In the genomic region with DNA sequence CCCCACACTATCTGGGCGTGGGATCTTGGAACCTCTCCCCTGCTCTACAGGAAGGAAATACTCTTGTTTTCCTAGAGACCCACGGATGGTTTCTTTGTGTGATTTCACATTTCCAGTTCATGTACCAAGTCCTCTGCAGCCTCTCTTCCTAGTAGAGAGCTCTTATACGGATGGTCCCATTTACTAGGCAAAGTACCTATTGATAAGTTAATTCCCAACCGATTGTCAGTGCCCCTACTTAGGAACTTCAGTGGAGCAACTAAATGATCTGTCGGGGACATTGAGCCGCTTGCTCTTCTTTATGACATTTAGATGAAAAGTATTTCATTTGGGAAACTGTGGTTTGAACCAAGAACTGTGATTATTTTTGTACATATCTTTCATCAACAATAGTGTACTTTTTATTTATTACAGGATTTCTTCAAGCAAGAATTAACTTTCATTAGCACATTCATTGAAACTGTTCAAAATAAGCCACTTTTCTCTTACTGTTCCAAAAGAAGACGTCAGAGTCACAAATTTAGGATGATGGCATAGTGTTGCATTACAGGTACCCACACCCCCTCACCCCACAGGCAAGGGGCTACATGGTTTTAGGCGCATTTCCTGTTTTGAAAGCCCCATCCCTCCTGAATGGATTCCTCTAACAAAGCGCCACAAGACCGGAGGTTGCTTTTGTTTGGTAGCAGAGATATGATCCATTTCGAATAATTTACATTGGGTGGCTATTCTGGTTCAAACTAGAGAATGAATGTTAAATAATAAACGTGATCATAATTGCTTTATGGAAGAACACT, we compare ENCODE assay signal across 1 cellular context.
TF ChIP-seq lines count a peak whose summit lies in the region.

No MANE protein-coding gene starts in this region.

TF ChIP-seq in H1, 55 proteins besides CTCF, POLR2A, EP300 and RAD21:
- TF ChIP-seq POLR2AphosphoS5 (IDR thresholded peaks at IDR 0.05; ENCODE audit: low read depth, low read length) (no peak), SP2 (IDR thresholded peaks at IDR 0.05; ENCODE audit: low read length) (no peak), KDM5A (IDR thresholded peaks at IDR 0.05; ENCODE audit: low read length) (no peak), CBX8 (IDR thresholded peaks at IDR 0.05; ENCODE audit: borderline replicate concordance, low read depth, low read length) (no peak), CEBPB (IDR thresholded peaks at IDR 0.05; ENCODE audit: low read depth, low read length) (no peak), HDAC6 (IDR thresholded peaks at IDR 0.05; ENCODE audit: low read depth, low read length) (no peak), JUND (IDR thresholded peaks at IDR 0.05; ENCODE audit: low read length) (no peak), SIX5 (IDR thresholded peaks at IDR 0.05; ENCODE audit: low read depth, low read length) (no peak), CBX5 (IDR thresholded peaks at IDR 0.05; ENCODE audit: low read depth, low read length) (no peak), TEAD4 (IDR thresholded peaks at IDR 0.05; ENCODE audit: low read depth, low read length) (no peak), RFX5 (IDR thresholded peaks at IDR 0.05; ENCODE audit: borderline replicate concordance, low read depth, low read length) (no peak), RBBP5 (IDR thresholded peaks at IDR 0.05; ENCODE audit: borderline replicate concordance, low read depth, low read length) (no peak), GTF2F1 (IDR thresholded peaks at IDR 0.05; ENCODE audit: borderline replicate concordance, low read depth, low read length) (no peak), POU5F1 (IDR thresholded peaks at IDR 0.05; ENCODE audit: low read depth, low read length) (no peak), BCL11A (IDR thresholded peaks at IDR 0.05; ENCODE audit: low read depth in 2 of 2, low read length in 2 of 2) (no peak), NRF1 (IDR thresholded peaks at IDR 0.05; ENCODE audit: low read depth, low read length) (no peak)
- TF ChIP-seq, protein P1, sequence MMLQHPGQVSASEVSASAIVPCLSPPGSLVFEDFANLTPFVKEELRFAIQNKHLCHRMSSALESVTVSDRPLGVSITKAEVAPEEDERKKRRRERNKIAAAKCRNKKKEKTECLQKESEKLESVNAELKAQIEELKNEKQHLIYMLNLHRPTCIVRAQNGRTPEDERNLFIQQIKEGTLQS (IDR thresholded peaks at IDR 0.05; ENCODE audit: insufficient read depth, low read depth, low read length): no peak
